Comparison of ENCODE assay signal across 8 cellular contexts in the genomic region with DNA sequence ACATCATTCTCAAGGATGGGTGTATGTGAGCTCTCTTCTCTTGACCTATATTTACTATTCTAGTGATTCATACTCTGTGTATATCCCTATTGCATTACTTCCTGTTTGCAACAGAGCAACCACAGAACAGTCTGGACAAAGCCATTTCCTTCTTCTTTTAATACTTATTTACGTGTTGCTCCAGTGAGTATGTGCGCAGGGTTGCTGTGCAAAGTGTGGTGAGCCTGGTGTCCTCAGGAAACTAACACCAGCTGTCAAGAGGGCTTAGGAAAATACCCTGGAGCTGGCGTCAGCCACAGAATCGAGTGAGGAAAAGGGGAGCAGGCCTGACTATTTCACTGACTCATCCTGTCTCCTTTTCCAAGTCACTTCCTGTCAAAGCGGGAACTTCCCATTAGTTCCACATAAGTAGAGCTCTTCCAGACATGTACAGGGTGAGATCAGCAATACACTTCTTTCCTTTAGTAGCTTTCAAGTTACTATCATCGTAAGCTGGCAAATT.
DNase-seq lines count a peak whose midpoint lies in the region; ATAC-seq lines count a peak whose summit lies in the region.

No MANE protein-coding gene starts in this region.

- no peak overlapping the region for H3K27ac Mint-ChIP-seq in effector memory CD8-positive, alpha-beta T cell

- DNase-seq in DMS153 treated with DMSO at 0.1 percent for 48 hours (lab: John Stamatoyannopoulos, UW; ENCODE audit: unreplicated experiment): peak; percentile 60
- DNase-seq in NOMO-1 treated with DMSO at 0.1 percent for 48 hours (lab: John Stamatoyannopoulos, UW; ENCODE audit: unreplicated experiment): peak; percentile 99
- no peak for DNase-seq in effector memory CD8-positive, alpha-beta T cell
- peak; percentile 98 for DNase-seq in myocyte (ENCODE audit: low read depth)
- no peak for DNase-seq in middle frontal gyrus (ENCODE audit: extremely low spot score, low spot score)
- DNase-seq in activated CD4-positive, CD25-positive, alpha-beta regulatory T cell (lab: John Stamatoyannopoulos, UW): no peak
- no peak for DNase-seq in activated CD8-positive, alpha-beta memory T cell treated with anti-CD3 and anti-CD28 coated beads, Interleukin-2, amount 50 U/mL, for 4 hours

- H3K36me3 Mint-ChIP-seq in effector memory CD8-positive, alpha-beta T cell (ENCODE audit: insufficient read depth): no peaks in the 10 kb centered on the region

- H3K4me3 Mint-ChIP-seq in effector memory CD8-positive, alpha-beta T cell: no peak overlapping the region

- peak; percentile 90 for ATAC-seq in effector memory CD8-positive, alpha-beta T cell (replicated peaks)
- no peak for ATAC-seq in GM18907 (IDR thresholded peaks at IDR 0.05; ENCODE audit: unreplicated experiment)

- H3K27me3 Mint-ChIP-seq in effector memory CD8-positive, alpha-beta T cell: peaks cover 5 to 20% of the 10 kb centered on the region in 2 donors

- peaks cover 6 to 10% of the 10 kb centered on the region in 2 donors for H3K4me1 Mint-ChIP-seq in effector memory CD8-positive, alpha-beta T cell (ENCODE audit: low read depth in 2 of 2)

- H3K9me3 Mint-ChIP-seq in effector memory CD8-positive, alpha-beta T cell: no peaks in the 10 kb centered on the region

Comparison
In these comparisons a context has a peak if more than half of its experiments do, and no peak if none do; other contexts are left out.
1. DNase-seq: peak in DMS153 treated with DMSO at 0.1 percent for 48 hours (single experiment), NOMO-1 treated with DMSO at 0.1 percent for 48 hours (single experiment) and myocyte (single experiment); none in effector memory CD8-positive, alpha-beta T cell (0 of 3), middle frontal gyrus (single experiment), activated CD4-positive, CD25-positive, alpha-beta regulatory T cell (0 of 4) and activated CD8-positive, alpha-beta memory T cell treated with anti-CD3 and anti-CD28 coated beads, Interleukin-2, amount 50 U/mL, for 4 hours (single experiment).